Comparison of ENCODE assay signal across 18 cellular contexts in the genomic region with DNA sequence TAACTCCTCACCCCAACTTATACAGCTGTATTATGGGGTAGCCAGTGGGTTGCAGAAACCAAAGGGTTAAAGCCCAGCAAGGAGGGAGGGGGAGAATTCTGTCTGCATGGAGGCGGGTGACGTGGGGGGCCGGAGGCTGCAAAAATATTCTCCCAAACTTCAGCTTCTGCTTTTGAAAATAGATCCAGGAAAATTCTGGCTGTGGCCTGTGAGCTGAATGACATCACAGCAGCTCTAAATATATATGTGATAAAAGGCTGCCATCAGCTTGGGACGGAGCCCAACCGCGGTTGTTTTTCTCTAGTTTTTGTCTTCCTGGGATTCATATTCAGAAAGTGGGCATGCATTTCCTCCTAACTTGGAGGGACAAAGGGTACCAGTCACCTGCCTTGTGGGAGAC. TPM values are rescaled to one million over a fixed set of nuclear protein-coding genes. Genes with fewer than 3 reads are reported as not detected.
A peak's percentile ranks its signal among the peaks of the same experiment; 100 is the strongest.
DNase-seq lines count a peak whose midpoint lies in the region; ATAC-seq and TF ChIP-seq lines count a peak whose summit lies in the region.
"Had no signal": no experiment of that assay in that cellular context is flagged by ENCODE, and none has a peak within 500 bp of the region (broad histone marks: within the 10 kb centered on the region; RNA-seq: fewer than 3 reads in every experiment).

No MANE protein-coding gene starts in this region.

- H3K36me3 ChIP-seq in heart left ventricle (peaks cover 0 to 100% (median 51%) of the 10 kb centered on the region in 9 donors), left ventricle myocardium inferior (peaks cover 75% of the 10 kb centered on the region), A673 (ENCODE audit: insufficient read depth, low read length, poor library complexity, severe bottlenecking) (no peaks in the 10 kb centered on the region)

- H3K27ac Mint-ChIP-seq in neural crest cell (ENCODE audit: unreplicated experiment): peak overlapping the region; percentile 28

- H3K27ac ChIP-seq in heart left ventricle (peak overlapping the region; percentile 55 to 97 (median 85)), left ventricle myocardium inferior (replicated peaks) (peak overlapping the region; percentile 90), A673 (ENCODE audit: low read depth, low read length, poor library complexity, severe bottlenecking) (no peak overlapping the region)
- H3K27ac ChIP-seq: KMS-11 had no signal

- intact Hi-C loops in heart left ventricle (cut with DNase I) (loop anchor here in 1 of 10 donors (2.0 kb wide), 1 partner anchor 24 kb away; no protein-coding TSS in a partner anchor), Right ventricle myocardium inferior (cut with DNase I) (no loop called here), left ventricle myocardium inferior (cut with micrococcal nuclease) (no loop called here), A673 (cut with micrococcal nuclease; ENCODE audit: unreplicated experiment) (no loop called here)

- H3K4me3 ChIP-seq in heart left ventricle: no peak overlapping the region
- H3K4me3 ChIP-seq in left ventricle myocardium inferior: peak overlapping the region; percentile 10
- H3K4me3 ChIP-seq in A673 (ENCODE audit: low read depth, low read length, poor library complexity, severe bottlenecking): no peak overlapping the region

- TF ChIP-seq POLR2A in heart left ventricle (IDR thresholded peaks at IDR 0.05): no peak

- no TSS peak for BruUV-seq in A673 (replicated peaks; lab: Mats Ljungman, UMichigan)

- WGBS in heart left ventricle, 4 donors: 21 to 29% (median 26%) methylated on average over 6 of the region's 6 CpGs

- peak in 2 of 5 donors; percentile 47 to 50 for DNase-seq in heart left ventricle
- DNase-seq in Right ventricle myocardium inferior (ENCODE audit: missing footprints): no peak
- no peak for DNase-seq in left ventricle myocardium inferior
- DNase-seq in neural crest cell (ENCODE audit: low read depth, low spot score): no peak
- DNase-seq in A673 (ENCODE audit: low spot score): no peak
- no peak for DNase-seq in EL
- DNase-seq in glomerular visceral epithelial cell (ENCODE audit: extremely low spot score): no peak
- DNase-seq in A172 (ENCODE audit: low spot score): no peak
- DNase-seq: ACHN, AML-193, Caco-2, DMS153, NCI-H1436, NCI-H2029, NCI-H2171, NCI-H748 treated with DMSO at 0.1 percent for 48 hours, RPMI8226 had no signal

- H3K4me1 Mint-ChIP-seq in neural crest cell: peaks cover 6% of the 10 kb centered on the region

- peak in 2 of 4 donors; percentile 11 to 18 for ATAC-seq in heart left ventricle
- no peak for ATAC-seq in Right ventricle myocardium inferior

- TF ChIP-seq CTCF in heart left ventricle (IDR thresholded peaks at IDR 0.05) (no peak), left ventricle myocardium inferior (IDR thresholded peaks at IDR 0.05; ENCODE audit: borderline replicate concordance) (no peak), neural crest cell (conservative IDR thresholded peaks at IDR 0.05) (no peak), A673 (conservative IDR thresholded peaks at IDR 0.05; ENCODE audit: low read depth, low read length) (no peak)

- no peaks in the 10 kb centered on the region for H3K36me3 Mint-ChIP-seq in neural crest cell (ENCODE audit: low read depth)

- no peak overlapping the region for H3K4me3 Mint-ChIP-seq in neural crest cell

- POLR2A ChIA-PET in A673 (lab: Charles Lee; ENCODE audit: low non-redundant PET): no interaction called here

- H3K4me1 ChIP-seq in heart left ventricle (peaks cover 0 to 84% (median 36%) of the 10 kb centered on the region in 12 donors), left ventricle myocardium inferior (peaks cover 89% of the 10 kb centered on the region), A673 (ENCODE audit: insufficient read depth, low read length, poor library complexity, severe bottlenecking) (no peaks in the 10 kb centered on the region)
- H3K4me1 ChIP-seq: Caco-2 had no signal

- CTCF ChIA-PET in A673 (lab: Charles Lee): no interaction called here

- H3K27me3 ChIP-seq in heart left ventricle (no peaks in the 10 kb centered on the region), left ventricle myocardium inferior (ENCODE audit: low read depth) (no peaks in the 10 kb centered on the region), A673 (replicated peaks; ENCODE audit: insufficient read depth, low read depth, low read length, poor library complexity) (no peaks in the 10 kb centered on the region)

- no peaks in the 10 kb centered on the region for H3K27me3 Mint-ChIP-seq in neural crest cell (ENCODE audit: low read depth)

- no peaks in the 10 kb centered on the region for H3K9me3 ChIP-seq in heart left ventricle
- no peaks in the 10 kb centered on the region for H3K9me3 ChIP-seq in left ventricle myocardium inferior (replicated peaks)
- H3K9me3 ChIP-seq in A673 (ENCODE audit: low read depth, low read length, poor library complexity, severe bottlenecking): no peaks in the 10 kb centered on the region
- H3K9me3 ChIP-seq: Caco-2 had no signal

- no peaks in the 10 kb centered on the region for H3K9me3 Mint-ChIP-seq in neural crest cell

RNA-seq across cellular contexts. Expression of a gene that starts 27.6 kb away (rescaled TPM):
- total RNA-seq in heart left ventricle (100 to 1,000 TPM; 239 to 398 (median 316) TPM), Right ventricle myocardium inferior (412 TPM), left ventricle myocardium inferior (359 TPM), neural crest cell (37.0 and 38.8 TPM in 2 replicates), A673 (2021) (15.8 and 17.3 TPM in 2 replicates)
- 100 to 1,000 TPM; 226 to 247 TPM for polyA plus RNA-seq in heart left ventricle
- total RNA-seq in A172 (2014; rRNA removed; shearing (Covaris generic)): 78.1 and 84.0 TPM in 2 replicates

RNA-seq across cellular contexts. Expression of a gene that starts 30.2 kb away (rescaled TPM):
- total RNA-seq in heart left ventricle (1 to 10 TPM; 2.9 to 6.7 (median 4.8) TPM), Right ventricle myocardium inferior (3.9 TPM), left ventricle myocardium inferior (3.9 TPM), neural crest cell (5.0 and 5.4 TPM in 2 replicates), A673 (2021) (0.47 and 0.59 TPM in 2 replicates)
- 1 to 10 TPM; 2.0 to 2.1 TPM for polyA plus RNA-seq in heart left ventricle
- total RNA-seq in A172 (2014; rRNA removed; shearing (Covaris generic)): 1.4 TPM in 2 replicates

RNA-seq across cellular contexts. Expression of a gene that starts 33.0 kb away (rescaled TPM):
- total RNA-seq in heart left ventricle: 10 to 100 TPM; 10.1 to 57.0 (median 20.3) TPM
- polyA plus RNA-seq in heart left ventricle: 10 to 100 TPM in 1 of 2 donors, 1 to 10 TPM in 1; 6.9 to 30.1 TPM
- 13.2 TPM for total RNA-seq in Right ventricle myocardium inferior
- 16.6 TPM for total RNA-seq in left ventricle myocardium inferior
- total RNA-seq in neural crest cell: 8.1 and 8.6 TPM in 2 replicates
- total RNA-seq in A673 (2021): 0.86 and 1.6 TPM in 2 replicates
- 1.1 and 2.3 TPM in 2 replicates for total RNA-seq in A172 (2014; rRNA removed; shearing (Covaris generic))
